1 cellular context compared by ENCODE assay signal in genomic region chr9:133782157-133783130, GRCh38.
TF ChIP-seq lines count a peak whose summit lies in the region.

No MANE protein-coding gene starts in this region.

TF ChIP-seq in K562, 482 proteins besides CTCF, POLR2A, EP300 and RAD21 (continued from another document and continues in another):
- no peak for TF ChIP-seq IRF1 (CRISPR knock-in tag; IDR thresholded peaks at IDR 0.05; ENCODE audit: borderline replicate concordance)
- TF ChIP-seq SMAD1 (IDR thresholded peaks at IDR 0.05; ENCODE audit: low read depth, low read length, partially characterized antibody), result no peak
- no peak for TF ChIP-seq KAT7 (CRISPR knock-in tag; IDR thresholded peaks at IDR 0.05; ENCODE audit: borderline replicate concordance)
- no peak for TF ChIP-seq HNRNPK (IDR thresholded peaks at IDR 0.05; ENCODE audit: low read depth, low read length, poor library complexity, severe bottlenecking)
- TF ChIP-seq SOX6 (IDR thresholded peaks at IDR 0.05), result no peak
- no peak for TF ChIP-seq BRCA1 (IDR thresholded peaks at IDR 0.05)
- TF ChIP-seq BRCA1 (CRISPR knock-in tag; IDR thresholded peaks at IDR 0.05), result no peak
- TF ChIP-seq SMAD2 (IDR thresholded peaks at IDR 0.05; ENCODE audit: low read depth, low read length), result no peak
- TF ChIP-seq NCOA1 (IDR thresholded peaks at IDR 0.05; ENCODE audit: low read depth), result no peak
- no peak for TF ChIP-seq ZNF277 (CRISPR knock-in tag; IDR thresholded peaks at IDR 0.05; ENCODE audit: borderline replicate concordance)
- TF ChIP-seq UBTF (IDR thresholded peaks at IDR 0.05; ENCODE audit: borderline replicate concordance in 1 of 2, low read depth in 2 of 2, low read length in 2 of 2), result no peak
- no peak for TF ChIP-seq MCM7 (IDR thresholded peaks at IDR 0.05)
- no peak for TF ChIP-seq KDM2B (CRISPR knock-in tag; IDR thresholded peaks at IDR 0.05)
- no peak for TF ChIP-seq ZFPM2 (CRISPR knock-in tag; IDR thresholded peaks at IDR 0.05)
- TF ChIP-seq GMEB1 (CRISPR knock-in tag; IDR thresholded peaks at IDR 0.05), result no peak
- TF ChIP-seq CHD7 (IDR thresholded peaks at IDR 0.05; ENCODE audit: low read depth, low read length), result no peak
- no peak for TF ChIP-seq RERE (CRISPR knock-in tag; IDR thresholded peaks at IDR 0.05; ENCODE audit: borderline replicate concordance)
- no peak for TF ChIP-seq TRIM28 (IDR thresholded peaks at IDR 0.05)
- TF ChIP-seq THRA (IDR thresholded peaks at IDR 0.05), result no peak
- no peak for TF ChIP-seq AFF4 (CRISPR knock-in tag; IDR thresholded peaks at IDR 0.05)
- TF ChIP-seq DPF2 (IDR thresholded peaks at IDR 0.05), result no peak
- no peak for TF ChIP-seq PTBP1 (IDR thresholded peaks at IDR 0.05; ENCODE audit: low read depth, low read length)
- no peak for TF ChIP-seq RBM25 (IDR thresholded peaks at IDR 0.05; ENCODE audit: low read depth, low read length, severe bottlenecking)
